ENCODE assay signal across 8 cellular contexts in genomic region chr6:7991992-7992815, GRCh38.
DNase-seq lines count a peak whose midpoint lies in the region; ATAC-seq, FAIRE-seq and TF ChIP-seq lines count a peak whose summit lies in the region.

No MANE protein-coding gene starts in this region.

- dilution Hi-C loops in keratinocyte (cut with MboI; ENCODE audit: extremely low pct_ligation_motif_present, low sequenced_read_pairs), result no loop called here

- intact Hi-C loops in vagina (cut with DNase I), result no loop called here

- no peak overlapping the region for H2AFZ ChIP-seq in Loucy (ENCODE audit: low read length)
- no peak overlapping the region for H2AFZ ChIP-seq in keratinocyte (ENCODE audit: control insufficient read depth, low read length)

- H4K20me1 ChIP-seq in Loucy (ENCODE audit: insufficient read depth, low read length, poor library complexity, severe bottlenecking) (no peaks in the 10 kb centered on the region), keratinocyte (ENCODE audit: control insufficient read depth, extremely low read depth, insufficient read depth, low read length) (no peaks in the 10 kb centered on the region)

- ATAC-seq in GM21723 (IDR thresholded peaks at IDR 0.05; ENCODE audit: unreplicated experiment) (peak; percentile 89), HG03196 (IDR thresholded peaks at IDR 0.05; ENCODE audit: unreplicated experiment) (no peak), HG03039 (IDR thresholded peaks at IDR 0.05; ENCODE audit: unreplicated experiment) (no peak)

- peak; percentile 51 for DNase-seq in GM04504 (ENCODE audit: low read depth)
- DNase-seq in amniotic stem cell (lab: John Stamatoyannopoulos, UW), result peak; percentile 37
- DNase-seq in keratinocyte (ENCODE audit: low read depth, low spot score), result no peak
- no peak for DNase-seq in vagina (ENCODE audit: extremely low spot score in 2 of 2)

- no peaks in the 10 kb centered on the region for H3K9me1 ChIP-seq in keratinocyte (ENCODE audit: control insufficient read depth, extremely low read depth, insufficient read depth, low read length)

- TF ChIP-seq CTCF in Loucy (conservative IDR thresholded peaks at IDR 0.05; ENCODE audit: low read length), result peak; percentile 63
- peak in 2 of 3 experiments; percentile 18 to 25 for TF ChIP-seq CTCF in keratinocyte (optimal IDR thresholded peaks at IDR 0.05 in 1 of 3, IDR thresholded peaks at IDR 0.05 in 1 of 3, conservative IDR thresholded peaks at IDR 0.05 in 1 of 3; ENCODE audit: extremely low read depth in 1 of 3, insufficient read depth in 2 of 3, low read length in 3 of 3)
- peak in 1 of 3 experiments; percentile 39 for TF ChIP-seq CTCF in vagina (IDR thresholded peaks at IDR 0.05)

- H3K9me2 ChIP-seq in Loucy (replicated peaks; ENCODE audit: low read depth, low read length), result no peaks in the 10 kb centered on the region

- H3K9ac ChIP-seq in Loucy (ENCODE audit: low read depth, low read length, poor library complexity, severe bottlenecking) (no peak overlapping the region), keratinocyte (ENCODE audit: control insufficient read depth, extremely low read depth, insufficient read depth, low read length) (no peak overlapping the region)

- H3K9me3 ChIP-seq in Loucy (ENCODE audit: insufficient read depth, low read depth, low read length) (no peaks in the 10 kb centered on the region), keratinocyte (ENCODE audit: control insufficient read depth, low read depth, low read length) (no peaks in the 10 kb centered on the region), vagina (no peaks in the 10 kb centered on the region)

- no peak for FAIRE-seq in keratinocyte (lab: Jason Lieb, UNC)

- H3K4me1 ChIP-seq in Loucy (ENCODE audit: insufficient read depth, low read length, poor library complexity, severe bottlenecking) (no peaks in the 10 kb centered on the region), keratinocyte (ENCODE audit: control insufficient read depth, extremely low read depth, insufficient read depth, low read length) (no peaks in the 10 kb centered on the region), vagina (peaks cover 16% of the 10 kb centered on the region)

- TF ChIP-seq POLR2A in vagina (IDR thresholded peaks at IDR 0.05), result no peak

- H3K79me2 ChIP-seq in Loucy (ENCODE audit: insufficient read depth, low read length), result no peaks in the 10 kb centered on the region
- no peaks in the 10 kb centered on the region for H3K79me2 ChIP-seq in keratinocyte (ENCODE audit: control insufficient read depth, insufficient read depth, low read length)

- H3K27me3 ChIP-seq in Loucy (ENCODE audit: insufficient read depth, low read length, poor library complexity, severe bottlenecking), result no peaks in the 10 kb centered on the region
- H3K27me3 ChIP-seq in keratinocyte (ENCODE audit: control insufficient read depth, extremely low read depth, insufficient read depth, low read length), result no peaks in the 10 kb centered on the region
- H3K27me3 ChIP-seq in vagina, result no peaks in the 10 kb centered on the region

- no peak overlapping the region for H3K4me3 ChIP-seq in Loucy (ENCODE audit: low read length, poor library complexity, severe bottlenecking)
- H3K4me3 ChIP-seq in keratinocyte (ENCODE audit: control insufficient read depth in 2 of 3, extremely low read depth in 1 of 3, insufficient read depth in 2 of 3, low read depth in 1 of 3, low read length in 3 of 3), result no peak overlapping the region
- no peak overlapping the region for H3K4me3 ChIP-seq in vagina

- H3F3A ChIP-seq in Loucy (ENCODE audit: low read depth), result no peaks in the 10 kb centered on the region

- no peak overlapping the region for H3K27ac ChIP-seq in keratinocyte (ENCODE audit: control insufficient read depth, insufficient read depth, low read length)
- peak overlapping the region; percentile 34 for H3K27ac ChIP-seq in vagina

- H3K36me3 ChIP-seq in Loucy (ENCODE audit: insufficient read depth, low read length), result no peaks in the 10 kb centered on the region
- H3K36me3 ChIP-seq in keratinocyte (ENCODE audit: control insufficient read depth in 2 of 2, extremely low read depth in 1 of 2, insufficient read depth in 2 of 2, low read length in 2 of 2), result no peaks in the 10 kb centered on the region
- no peaks in the 10 kb centered on the region for H3K36me3 ChIP-seq in vagina

- H3K4me2 ChIP-seq in Loucy (ENCODE audit: low read depth, low read length, poor library complexity, severe bottlenecking) (no peak overlapping the region), keratinocyte (ENCODE audit: control insufficient read depth, extremely low read depth, insufficient read depth, low read depth, low read length) (no peak overlapping the region)

Comparison
In these comparisons a context has a peak if more than half of its experiments do, and no peak if none do; other contexts are left out.
1. DNase-seq: peak in GM04504 (single experiment) and amniotic stem cell (single experiment); none in keratinocyte (single experiment) and vagina (0 of 2).